In genomic region chr20:10225439-10226080, GRCh38 we compare ENCODE assay signal across 1 cellular context.
TF ChIP-seq lines count a peak whose summit lies in the region.

No MANE protein-coding gene starts in this region.

TF ChIP-seq in K562, 482 proteins besides CTCF, POLR2A, EP300 and RAD21 (continued from another document):
- TF ChIP-seq, protein P1, sequence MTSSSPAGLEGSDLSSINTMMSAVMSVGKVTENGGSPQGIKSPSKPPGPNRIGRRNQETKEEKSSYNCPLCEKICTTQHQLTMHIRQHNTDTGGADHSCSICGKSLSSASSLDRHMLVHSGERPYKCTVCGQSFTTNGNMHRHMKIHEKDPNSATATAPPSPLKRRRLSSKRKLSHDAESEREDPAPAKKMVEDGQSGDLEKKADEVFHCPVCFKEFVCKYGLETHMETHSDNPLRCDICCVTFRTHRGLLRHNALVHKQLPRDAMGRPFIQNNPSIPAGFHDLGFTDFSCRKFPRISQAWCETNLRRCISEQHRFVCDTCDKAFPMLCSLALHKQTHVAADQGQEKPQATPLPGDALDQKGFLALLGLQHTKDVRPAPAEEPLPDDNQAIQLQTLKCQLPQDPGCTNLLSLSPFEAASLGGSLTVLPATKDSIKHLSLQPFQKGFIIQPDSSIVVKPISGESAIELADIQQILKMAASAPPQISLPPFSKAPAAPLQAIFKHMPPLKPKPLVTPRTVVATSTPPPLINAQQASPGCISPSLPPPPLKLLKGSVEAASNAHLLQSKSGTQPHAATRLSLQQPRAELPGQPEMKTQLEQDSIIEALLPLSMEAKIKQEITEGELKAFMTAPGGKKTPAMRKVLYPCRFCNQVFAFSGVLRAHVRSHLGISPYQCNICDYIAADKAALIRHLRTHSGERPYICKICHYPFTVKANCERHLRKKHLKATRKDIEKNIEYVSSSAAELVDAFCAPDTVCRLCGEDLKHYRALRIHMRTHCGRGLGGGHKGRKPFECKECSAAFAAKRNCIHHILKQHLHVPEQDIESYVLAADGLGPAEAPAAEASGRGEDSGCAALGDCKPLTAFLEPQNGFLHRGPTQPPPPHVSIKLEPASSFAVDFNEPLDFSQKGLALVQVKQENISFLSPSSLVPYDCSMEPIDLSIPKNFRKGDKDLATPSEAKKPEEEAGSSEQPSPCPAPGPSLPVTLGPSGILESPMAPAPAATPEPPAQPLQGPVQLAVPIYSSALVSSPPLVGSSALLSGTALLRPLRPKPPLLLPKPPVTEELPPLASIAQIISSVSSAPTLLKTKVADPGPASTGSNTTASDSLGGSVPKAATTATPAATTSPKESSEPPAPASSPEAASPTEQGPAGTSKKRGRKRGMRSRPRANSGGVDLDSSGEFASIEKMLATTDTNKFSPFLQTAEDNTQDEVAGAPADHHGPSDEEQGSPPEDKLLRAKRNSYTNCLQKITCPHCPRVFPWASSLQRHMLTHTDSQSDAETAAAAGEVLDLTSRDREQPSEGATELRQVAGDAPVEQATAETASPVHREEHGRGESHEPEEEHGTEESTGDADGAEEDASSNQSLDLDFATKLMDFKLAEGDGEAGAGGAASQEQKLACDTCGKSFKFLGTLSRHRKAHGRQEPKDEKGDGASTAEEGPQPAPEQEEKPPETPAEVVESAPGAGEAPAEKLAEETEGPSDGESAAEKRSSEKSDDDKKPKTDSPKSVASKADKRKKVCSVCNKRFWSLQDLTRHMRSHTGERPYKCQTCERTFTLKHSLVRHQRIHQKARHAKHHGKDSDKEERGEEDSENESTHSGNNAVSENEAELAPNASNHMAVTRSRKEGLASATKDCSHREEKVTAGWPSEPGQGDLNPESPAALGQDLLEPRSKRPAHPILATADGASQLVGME (CRISPR knock-in tag; IDR thresholded peaks at IDR 0.05) = no peak
- TF ChIP-seq, protein P2, sequence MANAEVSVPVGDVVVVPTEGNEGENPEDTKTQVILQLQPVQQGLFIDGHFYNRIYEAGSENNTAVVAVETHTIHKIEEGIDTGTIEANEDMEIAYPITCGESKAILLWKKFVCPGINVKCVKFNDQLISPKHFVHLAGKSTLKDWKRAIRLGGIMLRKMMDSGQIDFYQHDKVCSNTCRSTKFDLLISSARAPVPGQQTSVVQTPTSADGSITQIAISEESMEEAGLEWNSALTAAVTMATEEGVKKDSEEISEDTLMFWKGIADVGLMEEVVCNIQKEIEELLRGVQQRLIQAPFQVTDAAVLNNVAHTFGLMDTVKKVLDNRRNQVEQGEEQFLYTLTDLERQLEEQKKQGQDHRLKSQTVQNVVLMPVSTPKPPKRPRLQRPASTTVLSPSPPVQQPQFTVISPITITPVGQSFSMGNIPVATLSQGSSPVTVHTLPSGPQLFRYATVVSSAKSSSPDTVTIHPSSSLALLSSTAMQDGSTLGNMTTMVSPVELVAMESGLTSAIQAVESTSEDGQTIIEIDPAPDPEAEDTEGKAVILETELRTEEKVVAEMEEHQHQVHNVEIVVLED (CRISPR knock-in tag; IDR thresholded peaks at IDR 0.05) = no peak
- TF ChIP-seq CTBP1 (IDR thresholded peaks at IDR 0.05; ENCODE audit: borderline replicate concordance) (peak; percentile 51), TAL1 (IDR thresholded peaks at IDR 0.05) (peak; percentile 31; the same call in 1 of the 2 replicates), MAFG (tag; conservative IDR thresholded peaks at IDR 0.05) (peak; percentile 58), ARID1B (IDR thresholded peaks at IDR 0.05) (0 out of 2 replicates have a peak, but pooled peaks have one; percentile 13), MAFK (IDR thresholded peaks at IDR 0.05; ENCODE audit: low read length) (peak; percentile 22; the same call in 1 of the 2 replicates), ZNF696 (CRISPR knock-in tag; conservative IDR thresholded peaks at IDR 0.05) (no peak), ZNF280A (IDR thresholded peaks at IDR 0.05; ENCODE audit: low read depth, partially characterized antibody) (no peak), SRSF3 (IDR thresholded peaks at IDR 0.05; ENCODE audit: insufficient read depth, low read length) (no peak), TEAD4 (IDR thresholded peaks at IDR 0.05; ENCODE audit: low read length) (0 out of 2 replicates have a peak, but pooled peaks have one; percentile 9), TEAD4 (CRISPR knock-in tag; IDR thresholded peaks at IDR 0.05; ENCODE audit: borderline replicate concordance) (no peak), EHMT2 (IDR thresholded peaks at IDR 0.05) (0 out of 2 replicates have a peak, but pooled peaks have one; percentile 27)
TF ChIP-seq in K562: peak in this region for 16.
